In the genomic region with DNA sequence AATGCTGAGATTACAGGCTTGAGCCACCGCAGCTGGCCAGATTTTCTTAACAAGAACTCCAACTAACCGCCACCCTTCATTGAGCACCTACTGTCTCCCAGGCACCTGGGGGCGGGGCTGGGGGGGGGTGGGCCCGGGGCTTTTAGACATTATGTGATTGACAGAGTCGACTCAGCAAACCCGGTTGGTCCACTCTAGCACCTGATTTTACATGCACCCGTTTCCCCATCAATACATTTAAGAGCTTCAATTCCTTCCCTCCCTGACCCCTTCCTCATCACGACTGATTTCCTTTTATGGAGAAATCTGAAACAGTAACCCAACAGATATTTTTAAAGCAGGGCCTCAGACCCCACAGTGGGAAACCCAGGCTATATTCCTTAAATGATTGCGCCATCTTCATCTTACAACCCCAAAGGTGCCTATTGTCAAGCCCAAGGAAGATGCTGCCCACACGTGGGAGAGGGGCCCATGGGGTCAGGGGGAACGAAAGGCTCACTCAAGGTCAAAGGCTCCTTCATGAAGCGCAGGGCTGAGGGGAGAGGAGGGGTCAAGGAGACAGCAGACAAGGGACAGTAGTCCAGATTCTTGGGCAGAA, we compare ENCODE assay signal across 1 cellular context.
TF ChIP-seq lines count a peak whose summit lies in the region.

No MANE protein-coding gene starts in this region.

TF ChIP-seq in GM12878, 131 proteins besides CTCF, POLR2A, EP300 and RAD21 (continues in another document):
- TF ChIP-seq, protein P1, sequence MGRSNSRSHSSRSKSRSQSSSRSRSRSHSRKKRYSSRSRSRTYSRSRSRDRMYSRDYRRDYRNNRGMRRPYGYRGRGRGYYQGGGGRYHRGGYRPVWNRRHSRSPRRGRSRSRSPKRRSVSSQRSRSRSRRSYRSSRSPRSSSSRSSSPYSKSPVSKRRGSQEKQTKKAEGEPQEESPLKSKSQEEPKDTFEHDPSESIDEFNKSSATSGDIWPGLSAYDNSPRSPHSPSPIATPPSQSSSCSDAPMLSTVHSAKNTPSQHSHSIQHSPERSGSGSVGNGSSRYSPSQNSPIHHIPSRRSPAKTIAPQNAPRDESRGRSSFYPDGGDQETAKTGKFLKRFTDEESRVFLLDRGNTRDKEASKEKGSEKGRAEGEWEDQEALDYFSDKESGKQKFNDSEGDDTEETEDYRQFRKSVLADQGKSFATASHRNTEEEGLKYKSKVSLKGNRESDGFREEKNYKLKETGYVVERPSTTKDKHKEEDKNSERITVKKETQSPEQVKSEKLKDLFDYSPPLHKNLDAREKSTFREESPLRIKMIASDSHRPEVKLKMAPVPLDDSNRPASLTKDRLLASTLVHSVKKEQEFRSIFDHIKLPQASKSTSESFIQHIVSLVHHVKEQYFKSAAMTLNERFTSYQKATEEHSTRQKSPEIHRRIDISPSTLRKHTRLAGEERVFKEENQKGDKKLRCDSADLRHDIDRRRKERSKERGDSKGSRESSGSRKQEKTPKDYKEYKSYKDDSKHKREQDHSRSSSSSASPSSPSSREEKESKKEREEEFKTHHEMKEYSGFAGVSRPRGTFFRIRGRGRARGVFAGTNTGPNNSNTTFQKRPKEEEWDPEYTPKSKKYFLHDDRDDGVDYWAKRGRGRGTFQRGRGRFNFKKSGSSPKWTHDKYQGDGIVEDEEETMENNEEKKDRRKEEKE (IDR thresholded peaks at IDR 0.05), result no peak
- TF ChIP-seq, protein P2, sequence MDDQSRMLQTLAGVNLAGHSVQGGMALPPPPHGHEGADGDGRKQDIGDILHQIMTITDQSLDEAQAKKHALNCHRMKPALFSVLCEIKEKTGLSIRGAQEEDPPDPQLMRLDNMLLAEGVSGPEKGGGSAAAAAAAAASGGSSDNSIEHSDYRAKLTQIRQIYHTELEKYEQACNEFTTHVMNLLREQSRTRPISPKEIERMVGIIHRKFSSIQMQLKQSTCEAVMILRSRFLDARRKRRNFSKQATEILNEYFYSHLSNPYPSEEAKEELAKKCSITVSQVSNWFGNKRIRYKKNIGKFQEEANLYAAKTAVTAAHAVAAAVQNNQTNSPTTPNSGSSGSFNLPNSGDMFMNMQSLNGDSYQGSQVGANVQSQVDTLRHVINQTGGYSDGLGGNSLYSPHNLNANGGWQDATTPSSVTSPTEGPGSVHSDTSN (IDR thresholded peaks at IDR 0.05; ENCODE audit: insufficient replicate concordance, low read depth, low read length), result peak; percentile 82
- no peak for TF ChIP-seq GABPA (IDR thresholded peaks at IDR 0.05; ENCODE audit: low read depth)
- no peak for TF ChIP-seq HCFC1 (IDR thresholded peaks at IDR 0.05; ENCODE audit: low read length)
- TF ChIP-seq ASH2L (IDR thresholded peaks at IDR 0.05; ENCODE audit: borderline replicate concordance, low read depth), result no peak
- TF ChIP-seq CHD4 (IDR thresholded peaks at IDR 0.05), result no peak
- TF ChIP-seq RBBP5 (conservative IDR thresholded peaks at IDR 0.05), result no peak
- no peak for TF ChIP-seq MXI1 (IDR thresholded peaks at IDR 0.05; ENCODE audit: low read depth, low read length)
- TF ChIP-seq FOXM1 (IDR thresholded peaks at IDR 0.05; ENCODE audit: low read depth, low read length), result no peak
- TF ChIP-seq BHLHE40 (IDR thresholded peaks at IDR 0.05; ENCODE audit: borderline replicate concordance in 1 of 2, low read depth in 2 of 2, low read length in 1 of 2), result no peak
- TF ChIP-seq WRNIP1 (IDR thresholded peaks at IDR 0.05; ENCODE audit: borderline replicate concordance, low read depth, low read length), result peak; percentile 25; the same call in 1 of the 2 replicates
- no peak for TF ChIP-seq PML (IDR thresholded peaks at IDR 0.05; ENCODE audit: low read length)
- TF ChIP-seq ZBED1 (IDR thresholded peaks at IDR 0.05; ENCODE audit: borderline replicate concordance), result no peak
- TF ChIP-seq RAD51 (IDR thresholded peaks at IDR 0.05), result no peak
- TF ChIP-seq MEF2B (IDR thresholded peaks at IDR 0.05; ENCODE audit: partially characterized antibody, poor library complexity, severe bottlenecking), result no peak
- no peak for TF ChIP-seq ATF7 (IDR thresholded peaks at IDR 0.05; ENCODE audit: low read depth)
- TF ChIP-seq ZNF274 (IDR thresholded peaks at IDR 0.05; ENCODE audit: insufficient read depth, insufficient read length), result no peak
- TF ChIP-seq KAT2A (conservative IDR thresholded peaks at IDR 0.05; ENCODE audit: control insufficient read depth, low read depth, low read length), result no peak
- TF ChIP-seq, protein P3, sequence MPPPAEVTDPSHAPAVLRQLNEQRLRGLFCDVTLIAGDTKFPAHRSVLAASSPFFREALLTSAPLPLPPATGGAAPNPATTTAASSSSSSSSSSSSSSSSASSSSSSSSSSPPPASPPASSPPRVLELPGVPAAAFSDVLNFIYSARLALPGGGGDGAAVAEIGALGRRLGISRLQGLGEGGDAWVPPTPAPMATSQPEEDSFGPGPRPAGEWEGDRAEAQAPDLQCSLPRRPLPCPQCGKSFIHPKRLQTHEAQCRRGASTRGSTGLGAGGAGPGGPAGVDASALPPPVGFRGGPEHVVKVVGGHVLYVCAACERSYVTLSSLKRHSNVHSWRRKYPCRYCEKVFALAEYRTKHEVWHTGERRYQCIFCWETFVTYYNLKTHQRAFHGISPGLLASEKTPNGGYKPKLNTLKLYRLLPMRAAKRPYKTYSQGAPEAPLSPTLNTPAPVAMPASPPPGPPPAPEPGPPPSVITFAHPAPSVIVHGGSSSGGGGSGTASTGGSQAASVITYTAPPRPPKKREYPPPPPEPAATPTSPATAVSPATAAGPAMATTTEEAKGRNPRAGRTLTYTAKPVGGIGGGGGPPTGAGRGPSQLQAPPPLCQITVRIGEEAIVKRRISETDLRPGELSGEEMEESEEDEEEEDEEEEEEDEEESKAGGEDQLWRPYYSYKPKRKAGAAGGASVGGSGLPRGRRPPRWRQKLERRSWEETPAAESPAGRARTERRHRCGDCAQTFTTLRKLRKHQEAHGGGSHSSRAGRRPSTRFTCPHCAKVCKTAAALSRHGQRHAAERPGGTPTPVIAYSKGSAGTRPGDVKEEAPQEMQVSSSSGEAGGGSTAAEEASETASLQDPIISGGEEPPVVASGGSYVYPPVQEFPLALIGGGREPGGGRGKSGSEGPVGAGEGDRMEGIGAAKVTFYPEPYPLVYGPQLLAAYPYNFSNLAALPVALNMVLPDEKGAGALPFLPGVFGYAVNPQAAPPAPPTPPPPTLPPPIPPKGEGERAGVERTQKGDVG (CRISPR knock-in tag; IDR thresholded peaks at IDR 0.05), result no peak
- no peak for TF ChIP-seq ZNF622 (IDR thresholded peaks at IDR 0.05)
- TF ChIP-seq, protein P4, sequence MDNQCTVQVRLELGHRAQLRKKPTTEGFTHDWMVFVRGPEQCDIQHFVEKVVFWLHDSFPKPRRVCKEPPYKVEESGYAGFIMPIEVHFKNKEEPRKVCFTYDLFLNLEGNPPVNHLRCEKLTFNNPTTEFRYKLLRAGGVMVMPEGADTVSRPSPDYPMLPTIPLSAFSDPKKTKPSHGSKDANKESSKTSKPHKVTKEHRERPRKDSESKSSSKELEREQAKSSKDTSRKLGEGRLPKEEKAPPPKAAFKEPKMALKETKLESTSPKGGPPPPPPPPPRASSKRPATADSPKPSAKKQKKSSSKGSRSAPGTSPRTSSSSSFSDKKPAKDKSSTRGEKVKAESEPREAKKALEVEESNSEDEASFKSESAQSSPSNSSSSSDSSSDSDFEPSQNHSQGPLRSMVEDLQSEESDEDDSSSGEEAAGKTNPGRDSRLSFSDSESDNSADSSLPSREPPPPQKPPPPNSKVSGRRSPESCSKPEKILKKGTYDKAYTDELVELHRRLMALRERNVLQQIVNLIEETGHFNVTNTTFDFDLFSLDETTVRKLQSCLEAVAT (IDR thresholded peaks at IDR 0.05), result no peak
- TF ChIP-seq DPF2 (IDR thresholded peaks at IDR 0.05), result no peak
- no peak for TF ChIP-seq TCF3 (IDR thresholded peaks at IDR 0.05; ENCODE audit: borderline replicate concordance, insufficient read depth, low read depth, low read length)
- TF ChIP-seq IKZF1 (conservative IDR thresholded peaks at IDR 0.05), result no peak
- no peak for TF ChIP-seq SRF (IDR thresholded peaks at IDR 0.05; ENCODE audit: low read depth in 2 of 2, low read length in 2 of 2)
- no peak for TF ChIP-seq TCF12 (IDR thresholded peaks at IDR 0.05; ENCODE audit: low read depth, low read length)
- TF ChIP-seq, protein P5, sequence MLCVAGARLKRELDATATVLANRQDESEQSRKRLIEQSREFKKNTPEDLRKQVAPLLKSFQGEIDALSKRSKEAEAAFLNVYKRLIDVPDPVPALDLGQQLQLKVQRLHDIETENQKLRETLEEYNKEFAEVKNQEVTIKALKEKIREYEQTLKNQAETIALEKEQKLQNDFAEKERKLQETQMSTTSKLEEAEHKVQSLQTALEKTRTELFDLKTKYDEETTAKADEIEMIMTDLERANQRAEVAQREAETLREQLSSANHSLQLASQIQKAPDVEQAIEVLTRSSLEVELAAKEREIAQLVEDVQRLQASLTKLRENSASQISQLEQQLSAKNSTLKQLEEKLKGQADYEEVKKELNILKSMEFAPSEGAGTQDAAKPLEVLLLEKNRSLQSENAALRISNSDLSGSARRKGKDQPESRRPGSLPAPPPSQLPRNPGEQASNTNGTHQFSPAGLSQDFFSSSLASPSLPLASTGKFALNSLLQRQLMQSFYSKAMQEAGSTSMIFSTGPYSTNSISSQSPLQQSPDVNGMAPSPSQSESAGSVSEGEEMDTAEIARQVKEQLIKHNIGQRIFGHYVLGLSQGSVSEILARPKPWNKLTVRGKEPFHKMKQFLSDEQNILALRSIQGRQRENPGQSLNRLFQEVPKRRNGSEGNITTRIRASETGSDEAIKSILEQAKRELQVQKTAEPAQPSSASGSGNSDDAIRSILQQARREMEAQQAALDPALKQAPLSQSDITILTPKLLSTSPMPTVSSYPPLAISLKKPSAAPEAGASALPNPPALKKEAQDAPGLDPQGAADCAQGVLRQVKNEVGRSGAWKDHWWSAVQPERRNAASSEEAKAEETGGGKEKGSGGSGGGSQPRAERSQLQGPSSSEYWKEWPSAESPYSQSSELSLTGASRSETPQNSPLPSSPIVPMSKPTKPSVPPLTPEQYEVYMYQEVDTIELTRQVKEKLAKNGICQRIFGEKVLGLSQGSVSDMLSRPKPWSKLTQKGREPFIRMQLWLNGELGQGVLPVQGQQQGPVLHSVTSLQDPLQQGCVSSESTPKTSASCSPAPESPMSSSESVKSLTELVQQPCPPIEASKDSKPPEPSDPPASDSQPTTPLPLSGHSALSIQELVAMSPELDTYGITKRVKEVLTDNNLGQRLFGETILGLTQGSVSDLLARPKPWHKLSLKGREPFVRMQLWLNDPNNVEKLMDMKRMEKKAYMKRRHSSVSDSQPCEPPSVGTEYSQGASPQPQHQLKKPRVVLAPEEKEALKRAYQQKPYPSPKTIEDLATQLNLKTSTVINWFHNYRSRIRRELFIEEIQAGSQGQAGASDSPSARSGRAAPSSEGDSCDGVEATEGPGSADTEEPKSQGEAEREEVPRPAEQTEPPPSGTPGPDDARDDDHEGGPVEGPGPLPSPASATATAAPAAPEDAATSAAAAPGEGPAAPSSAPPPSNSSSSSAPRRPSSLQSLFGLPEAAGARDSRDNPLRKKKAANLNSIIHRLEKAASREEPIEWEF (IDR thresholded peaks at IDR 0.05; ENCODE audit: insufficient replicate concordance, low read depth, low read length), result no peak
- TF ChIP-seq SIX5 (IDR thresholded peaks at IDR 0.05; ENCODE audit: low read depth, low read length, severe bottlenecking), result no peak
- TF ChIP-seq FOXK2 (IDR thresholded peaks at IDR 0.05), result no peak
- no peak for TF ChIP-seq CEBPB (IDR thresholded peaks at IDR 0.05; ENCODE audit: borderline replicate concordance in 1 of 2, low read depth in 2 of 2, low read length in 2 of 2)
- TF ChIP-seq EGR1 (IDR thresholded peaks at IDR 0.05; ENCODE audit: borderline replicate concordance in 1 of 2, low read depth in 2 of 2, low read length in 2 of 2), result no peak
- TF ChIP-seq SPI1 (IDR thresholded peaks at IDR 0.05; ENCODE audit: borderline replicate concordance, insufficient read depth, low read depth, low read length), result peak; percentile 7; the same call in 1 of the 2 replicates
- no peak for TF ChIP-seq PAX5 (IDR thresholded peaks at IDR 0.05; ENCODE audit: borderline replicate concordance, low read depth, low read length)
- no peak for TF ChIP-seq JUND (IDR thresholded peaks at IDR 0.05; ENCODE audit: low read depth, low read length)
- no peak for TF ChIP-seq BACH1 (IDR thresholded peaks at IDR 0.05; ENCODE audit: borderline replicate concordance)
- no peak for TF ChIP-seq MYC (IDR thresholded peaks at IDR 0.05; ENCODE audit: insufficient read depth, insufficient read length, insufficient replicate concordance, low read length, severe bottlenecking)
- TF ChIP-seq NR2C2 (IDR thresholded peaks at IDR 0.05; ENCODE audit: borderline replicate concordance, control insufficient read depth, insufficient read length, low read depth), result no peak
- TF ChIP-seq SREBF2 (IDR thresholded peaks at IDR 0.05; ENCODE audit: low read length), result no peak
- TF ChIP-seq NR2F1 (conservative IDR thresholded peaks at IDR 0.05), result peak; percentile 44
- TF ChIP-seq SMAD5 (IDR thresholded peaks at IDR 0.05; ENCODE audit: low read depth), result no peak
- no peak for TF ChIP-seq YBX1 (IDR thresholded peaks at IDR 0.05)
- TF ChIP-seq, protein P6, sequence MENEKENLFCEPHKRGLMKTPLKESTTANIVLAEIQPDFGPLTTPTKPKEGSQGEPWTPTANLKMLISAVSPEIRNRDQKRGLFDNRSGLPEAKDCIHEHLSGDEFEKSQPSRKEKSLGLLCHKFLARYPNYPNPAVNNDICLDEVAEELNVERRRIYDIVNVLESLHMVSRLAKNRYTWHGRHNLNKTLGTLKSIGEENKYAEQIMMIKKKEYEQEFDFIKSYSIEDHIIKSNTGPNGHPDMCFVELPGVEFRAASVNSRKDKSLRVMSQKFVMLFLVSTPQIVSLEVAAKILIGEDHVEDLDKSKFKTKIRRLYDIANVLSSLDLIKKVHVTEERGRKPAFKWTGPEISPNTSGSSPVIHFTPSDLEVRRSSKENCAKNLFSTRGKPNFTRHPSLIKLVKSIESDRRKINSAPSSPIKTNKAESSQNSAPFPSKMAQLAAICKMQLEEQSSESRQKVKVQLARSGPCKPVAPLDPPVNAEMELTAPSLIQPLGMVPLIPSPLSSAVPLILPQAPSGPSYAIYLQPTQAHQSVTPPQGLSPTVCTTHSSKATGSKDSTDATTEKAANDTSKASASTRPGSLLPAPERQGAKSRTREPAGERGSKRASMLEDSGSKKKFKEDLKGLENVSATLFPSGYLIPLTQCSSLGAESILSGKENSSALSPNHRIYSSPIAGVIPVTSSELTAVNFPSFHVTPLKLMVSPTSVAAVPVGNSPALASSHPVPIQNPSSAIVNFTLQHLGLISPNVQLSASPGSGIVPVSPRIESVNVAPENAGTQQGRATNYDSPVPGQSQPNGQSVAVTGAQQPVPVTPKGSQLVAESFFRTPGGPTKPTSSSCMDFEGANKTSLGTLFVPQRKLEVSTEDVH (IDR thresholded peaks at IDR 0.05; ENCODE audit: low read depth, partially characterized antibody), result no peak
- TF ChIP-seq HDGF (IDR thresholded peaks at IDR 0.05), result peak; percentile 20; the same call in 1 of the 2 replicates
- TF ChIP-seq, protein P7, sequence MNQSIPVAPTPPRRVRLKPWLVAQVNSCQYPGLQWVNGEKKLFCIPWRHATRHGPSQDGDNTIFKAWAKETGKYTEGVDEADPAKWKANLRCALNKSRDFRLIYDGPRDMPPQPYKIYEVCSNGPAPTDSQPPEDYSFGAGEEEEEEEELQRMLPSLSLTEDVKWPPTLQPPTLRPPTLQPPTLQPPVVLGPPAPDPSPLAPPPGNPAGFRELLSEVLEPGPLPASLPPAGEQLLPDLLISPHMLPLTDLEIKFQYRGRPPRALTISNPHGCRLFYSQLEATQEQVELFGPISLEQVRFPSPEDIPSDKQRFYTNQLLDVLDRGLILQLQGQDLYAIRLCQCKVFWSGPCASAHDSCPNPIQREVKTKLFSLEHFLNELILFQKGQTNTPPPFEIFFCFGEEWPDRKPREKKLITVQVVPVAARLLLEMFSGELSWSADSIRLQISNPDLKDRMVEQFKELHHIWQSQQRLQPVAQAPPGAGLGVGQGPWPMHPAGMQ (IDR thresholded peaks at IDR 0.05; ENCODE audit: borderline replicate concordance), result no peak
- no peak for TF ChIP-seq NFIC (IDR thresholded peaks at IDR 0.05; ENCODE audit: low read depth, low read length)
- no peak for TF ChIP-seq RB1 (IDR thresholded peaks at IDR 0.05; ENCODE audit: borderline replicate concordance)
